In the genomic region with DNA sequence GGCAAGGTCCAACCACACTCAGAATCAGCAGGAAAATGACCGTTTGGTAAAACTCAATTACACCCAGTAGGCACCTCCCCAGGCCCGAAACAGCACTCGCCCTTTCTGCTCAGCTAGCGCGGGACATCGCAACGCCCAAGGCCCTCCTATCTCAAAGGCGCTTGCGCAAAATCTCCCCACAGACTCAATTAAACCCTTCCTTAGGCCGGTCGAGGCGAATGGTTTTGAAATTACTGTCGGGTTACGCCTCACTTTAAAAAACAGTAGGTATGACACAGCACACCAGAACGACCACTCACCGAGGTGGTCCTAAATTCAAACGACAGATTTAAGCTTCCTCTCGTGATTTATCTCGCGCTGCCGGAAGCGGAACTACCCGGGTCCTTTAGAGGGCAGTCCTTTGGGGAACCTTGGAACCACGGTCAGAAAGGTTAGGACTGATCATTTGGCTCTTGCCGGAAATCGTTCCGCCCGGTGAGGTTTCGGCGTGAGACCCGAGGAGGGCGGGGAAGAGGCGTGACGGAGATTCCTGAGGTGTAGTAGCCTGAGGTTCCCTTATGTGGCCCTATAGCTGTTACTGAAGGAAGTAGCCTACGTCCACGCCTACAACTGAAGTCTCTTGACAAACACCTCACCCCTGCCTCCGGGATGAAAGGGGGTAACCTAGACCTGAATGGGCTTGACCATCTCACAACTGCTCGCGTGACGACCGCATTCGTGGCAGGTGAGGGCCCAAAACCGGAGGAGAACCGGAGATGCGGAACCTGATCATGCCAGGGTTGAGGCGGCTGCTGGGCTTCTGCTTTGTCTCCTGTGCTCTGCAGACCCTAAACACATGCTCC, we compare ENCODE assay signal across 1 cellular context.
TF ChIP-seq lines count a peak whose summit lies in the region.

A gene with protein sequence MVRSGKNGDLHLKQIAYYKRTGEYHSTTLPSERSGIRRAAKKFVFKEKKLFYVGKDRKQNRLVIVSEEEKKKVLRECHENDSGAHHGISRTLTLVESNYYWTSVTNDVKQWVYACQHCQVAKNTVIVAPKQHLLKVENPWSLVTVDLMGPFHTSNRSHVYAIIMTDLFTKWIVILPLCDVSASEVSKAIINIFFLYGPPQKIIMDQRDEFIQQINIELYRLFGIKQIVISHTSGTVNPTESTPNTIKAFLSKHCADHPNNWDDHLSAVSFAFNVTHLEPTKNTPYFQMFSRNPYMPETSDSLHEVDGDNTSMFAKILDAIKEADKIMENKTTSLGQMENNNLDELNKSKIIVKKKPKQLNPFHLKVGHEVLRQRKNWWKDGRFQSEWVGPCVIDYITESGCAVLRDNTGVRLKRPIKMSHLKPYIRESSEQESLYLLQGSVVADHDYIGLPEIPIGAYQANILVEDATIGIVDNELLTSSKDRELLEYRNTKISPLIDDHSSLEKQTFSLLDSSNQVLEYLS (minus strand): TSS at position 374 of the 842 bp plus-strand sequence. CDS start 11,431 bp downstream, outside the sequence.
A gene (plus strand): TSS at position 537 of the 842 bp plus-strand sequence. CDS start 9,289 bp downstream, outside the sequence.

TF ChIP-seq in neural cell, 6 proteins besides CTCF, POLR2A, EP300 and RAD21 (continued from another document):
- TF ChIP-seq EZH2 (IDR thresholded peaks at IDR 0.05; ENCODE audit: borderline replicate concordance, insufficient read depth, low read length, poor library complexity, severe bottlenecking), result no peak
